Comparison of ENCODE assay signal across 8 cellular contexts in the genomic region with DNA sequence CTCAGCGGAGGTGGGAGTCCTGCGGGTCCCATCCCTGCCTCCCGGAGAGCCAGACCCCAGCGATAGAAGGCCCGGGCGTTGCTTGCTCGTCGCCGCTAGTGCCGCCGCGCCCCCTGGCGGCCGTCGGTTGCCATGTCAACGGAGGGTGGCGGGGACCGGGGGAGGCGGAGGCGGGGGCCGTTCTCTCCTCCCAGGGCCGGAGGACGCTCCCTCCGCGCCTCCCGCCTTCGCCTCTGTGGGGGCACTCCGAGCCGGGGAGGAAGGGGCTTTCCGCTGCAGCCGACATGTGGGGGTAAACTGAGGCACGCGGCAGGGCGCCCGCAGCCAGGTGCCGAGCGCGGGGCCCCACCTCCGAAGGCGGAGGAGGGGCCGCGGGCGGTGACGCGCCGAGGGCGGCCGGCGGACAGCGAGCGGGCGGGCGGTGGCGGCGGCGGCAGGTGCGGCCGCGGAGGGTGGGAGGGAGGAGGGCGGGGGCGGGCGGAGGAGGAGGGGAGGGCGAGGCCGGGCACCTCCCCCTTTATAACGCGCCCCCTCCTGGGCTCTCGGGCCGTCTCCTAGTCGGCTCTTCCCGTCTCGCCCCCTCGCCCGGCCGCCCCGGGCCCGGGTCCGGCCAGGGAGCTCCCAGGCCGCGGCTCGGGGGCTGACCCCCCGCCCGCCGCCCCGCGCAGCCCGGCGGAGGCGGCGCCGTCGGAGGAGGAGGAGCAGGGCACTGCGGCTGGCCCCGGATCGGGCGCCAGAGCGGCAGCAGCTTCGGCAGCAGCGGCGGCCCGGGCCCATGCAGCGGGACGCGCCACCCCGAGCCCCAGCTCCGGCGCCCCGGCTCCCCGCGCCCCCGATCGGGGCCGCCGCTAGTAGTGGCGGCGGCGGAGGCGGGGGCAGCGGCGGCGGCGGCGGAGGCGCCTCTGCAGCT. TPM values are rescaled to one million over a fixed set of nuclear protein-coding genes. Genes with fewer than 3 reads are reported as not detected.
DNase-seq lines count a peak whose midpoint lies in the region; ATAC-seq and TF ChIP-seq lines count a peak whose summit lies in the region.

No MANE protein-coding gene starts in this region.

- TF ChIP-seq POLR2A in lower leg skin (IDR thresholded peaks at IDR 0.05) = no peak

- H3K4me1 Mint-ChIP-seq in activated CD4-positive, alpha-beta memory T cell treated with anti-CD3 and anti-CD28 coated beads for 36 hours (ENCODE audit: low read depth) = peaks cover 76% of the 10 kb centered on the region

- intact Hi-C loops in activated CD4-positive, alpha-beta memory T cell treated with anti-CD3 and anti-CD28 coated beads for 36 hours (cut with micrococcal nuclease) = loop anchor here (1.0 to 5.0 kb wide), 5 partner anchors 14 to 342 kb away; partner anchors contain the start of genes PTGES2 and TOR2A
- intact Hi-C loops in lower leg skin (cut with DNase I; ENCODE audit: low total_unique reads) = loop anchor here (5.0 kb wide), 1 partner anchor 127 kb away; no protein-coding TSS in a partner anchor

- H3K27me3 Mint-ChIP-seq in activated CD4-positive, alpha-beta memory T cell treated with anti-CD3 and anti-CD28 coated beads for 36 hours = no peaks in the 10 kb centered on the region

- DNase-seq in NCI-H748 treated with DMSO at 0.1 percent for 48 hours (lab: John Stamatoyannopoulos, UW) (peak; percentile 72), dermis microvascular lymphatic vessel endothelial cell (ENCODE audit: low read depth in 2 of 2) (peak; percentile 62 to 86), lower leg skin (ENCODE audit: low spot score in 2 of 2) (peak; percentile 86 to 98)
- peak; percentile 93 for DNase-seq in activated CD4-positive, alpha-beta memory T cell treated with anti-CD3 and anti-CD28 coated beads for 36 hours
- peak; percentile 79 to 86 (median 79) for DNase-seq in stimulated activated CD4-positive, alpha-beta T cell treated with anti-CD3 and anti-CD28 coated beads, TNF-alpha, amount 100 ng/mL, for 1 hour (ENCODE audit: low read depth in 3 of 3, low spot score in 1 of 3)

- TF ChIP-seq CTCF in C4-2B (conservative IDR thresholded peaks at IDR 0.05) = peak; percentile 96
- peak in 1 of 3 donors; percentile 70 for TF ChIP-seq CTCF in lower leg skin (IDR thresholded peaks at IDR 0.05)

- WGBS in lower leg skin, 2 donors = 0% methylated on average over 21 to 29 of the region's 123 CpGs

- POLR2A ChIA-PET in activated CD4-positive, alpha-beta memory T cell treated with anti-CD3 and anti-CD28 coated beads for 36 hours (lab: Charles Lee) = interaction anchor here (0.7 to 2.2 kb wide), 11 partner anchors 10 to 178 kb away, joined by 3 to 14 read pairs (median 7); partner anchors contain the start of genes FPGS, ST6GALNAC4 and TOR2A

- H3K27ac Mint-ChIP-seq in activated CD4-positive, alpha-beta memory T cell treated with anti-CD3 and anti-CD28 coated beads for 36 hours = peak overlapping the region; percentile 96

- H3K4me3 Mint-ChIP-seq in activated CD4-positive, alpha-beta memory T cell treated with anti-CD3 and anti-CD28 coated beads for 36 hours = peak overlapping the region; percentile 77

- no peaks in the 10 kb centered on the region for H3K9me3 Mint-ChIP-seq in activated CD4-positive, alpha-beta memory T cell treated with anti-CD3 and anti-CD28 coated beads for 36 hours

- CTCF ChIA-PET in activated CD4-positive, alpha-beta memory T cell treated with anti-CD3 and anti-CD28 coated beads for 36 hours (lab: Charles Lee) = interaction anchor here (0.7 to 6.6 kb wide), 13 partner anchors 10 to 309 kb away, joined by 3 to 131 read pairs (median 3); partner anchors contain the start of genes FPGS and TOR2A

- peak overlapping the region; percentile 78 for H3K4me3 ChIP-seq in lower leg skin (ENCODE audit: low read depth, poor library complexity, severe bottlenecking)

- peak; percentile 45 for ATAC-seq in GM19328 (IDR thresholded peaks at IDR 0.05; ENCODE audit: unreplicated experiment)
- peak; percentile 22 for ATAC-seq in HG03469 (IDR thresholded peaks at IDR 0.05; ENCODE audit: unreplicated experiment)

- H3K36me3 Mint-ChIP-seq in activated CD4-positive, alpha-beta memory T cell treated with anti-CD3 and anti-CD28 coated beads for 36 hours = peaks cover 37% of the 10 kb centered on the region

- peak overlapping the region; percentile 98 for H3K27ac ChIP-seq in C4-2B

RNA-seq across cellular contexts. Expression of gene CDK9, which starts 0.6 kb away (rescaled TPM):
- 10 to 100 TPM; 99.4 to 99.6 TPM for total RNA-seq in activated CD4-positive, alpha-beta memory T cell treated with anti-CD3 and anti-CD28 coated beads for 36 hours
- total RNA-seq in dermis microvascular lymphatic vessel endothelial cell = 75.0 and 93.9 TPM in 2 replicates
- 10 to 100 TPM; 60.7 to 96.3 (median 70.7) TPM for total RNA-seq in lower leg skin

RNA-seq across cellular contexts. Expression of gene SH2D3C, which starts 6.8 kb away (rescaled TPM):
- 10 to 100 TPM; 34.5 to 35.3 TPM for total RNA-seq in activated CD4-positive, alpha-beta memory T cell treated with anti-CD3 and anti-CD28 coated beads for 36 hours
- total RNA-seq in dermis microvascular lymphatic vessel endothelial cell (61.5 and 100 TPM in 2 replicates), lower leg skin (1 to 10 TPM; 1.9 to 8.5 (median 5.3) TPM)

RNA-seq across cellular contexts. Expression of gene FPGS, which starts 17.4 kb away (rescaled TPM):
- total RNA-seq in activated CD4-positive, alpha-beta memory T cell treated with anti-CD3 and anti-CD28 coated beads for 36 hours = 10 to 100 TPM; 80.0 to 83.9 TPM
- total RNA-seq in dermis microvascular lymphatic vessel endothelial cell = 60.3 and 64.5 TPM in 2 replicates
- 10 to 100 TPM; 21.3 to 46.5 (median 37.4) TPM for total RNA-seq in lower leg skin

RNA-seq across cellular contexts. Expression of gene TOR2A, which starts 50.2 kb away (rescaled TPM):
- 10 to 100 TPM; 12.7 to 16.2 TPM for total RNA-seq in activated CD4-positive, alpha-beta memory T cell treated with anti-CD3 and anti-CD28 coated beads for 36 hours
- 5.3 and 7.6 TPM in 2 replicates for total RNA-seq in dermis microvascular lymphatic vessel endothelial cell
- 10 to 100 TPM; 11.5 to 19.9 (median 15.1) TPM for total RNA-seq in lower leg skin

Comparison
In these comparisons a context has a peak if more than half of its experiments do, and no peak if none do; other contexts are left out.
1. Peak in every context shown above with its lines: DNase-seq, ATAC-seq, H3K4me3 ChIP-seq and H3K27ac ChIP-seq.